In genomic region chr11:16739326-16739875, GRCh38 we compare ENCODE assay signal across 8 cellular contexts. TPM values are rescaled to one million over a fixed set of nuclear protein-coding genes. Genes with fewer than 3 reads are reported as not detected.
A peak's percentile ranks its signal among the peaks of the same experiment; 100 is the strongest.
DNase-seq lines count a peak whose midpoint lies in the region; ATAC-seq and TF ChIP-seq lines count a peak whose summit lies in the region.

No MANE protein-coding gene starts in this region.

- POLR2A ChIA-PET in HCT116 (lab: Charles Lee), result interaction anchor here (0.5 kb wide), 1 partner anchor 25 kb away, joined by 8 read pairs; no protein-coding TSS in a partner anchor

- H3K27ac ChIP-seq in HCT116 (ENCODE audit: low read depth, low read length), result 0 out of 2 replicates have a peak overlapping the region, but pooled peaks have one; percentile 50
- peak overlapping the region; percentile 91 to 96 (median 95) for H3K27ac ChIP-seq in stomach

- peak overlapping the region; percentile 89 for H3K4me2 ChIP-seq in HCT116 (ENCODE audit: low read length)

- TF ChIP-seq RAD21 in HCT116 (IDR thresholded peaks at IDR 0.05; ENCODE audit: low read depth), result no peak

- TF ChIP-seq POLR2A in HCT116 (IDR thresholded peaks at IDR 0.05; ENCODE audit: borderline replicate concordance, extremely low read depth, insufficient read depth, insufficient read length), result peak; percentile 16
- no peak for TF ChIP-seq POLR2A in stomach (IDR thresholded peaks at IDR 0.05)

- WGBS in stomach, 5 donors, result 3 to 8% (median 6%) methylated on average over 20 of the region's 20 CpGs

- no peak overlapping the region for H2AFZ ChIP-seq in HCT116 (ENCODE audit: low read depth, low read length, poor library complexity, severe bottlenecking)

- no peak for TF ChIP-seq EP300 in stomach (IDR thresholded peaks at IDR 0.05)

- 0 out of 4 replicates have a peak, but pooled peaks cover under 1 to 6% of the 10 kb centered on the region in 2 experiments for H3K36me3 ChIP-seq in HCT116 (ENCODE audit: control insufficient read depth in 1 of 2, insufficient read depth in 2 of 2, low read length in 2 of 2)
- H3K36me3 ChIP-seq in stomach, result peaks cover 0 to 10% (median 7%) of the 10 kb centered on the region in 4 donors

- BruUV-seq in HCT116 (replicated peaks; lab: Mats Ljungman, UMichigan), result TSS peak; percentile 82

- peaks cover 5 to 14% of the 10 kb centered on the region in 2 experiments; a peak in 2 of 4 replicates for H3K4me1 ChIP-seq in HCT116 (ENCODE audit: control insufficient read depth in 1 of 2, insufficient read depth in 2 of 2, low read length in 2 of 2)
- H3K4me1 ChIP-seq in stomach, result peaks cover 36 to 59% (median 48%) of the 10 kb centered on the region in 4 donors

- H3K9me3 ChIP-seq in HCT116 (ENCODE audit: control insufficient read depth in 1 of 2, insufficient read depth in 1 of 2, low read depth in 1 of 2, low read length in 2 of 2) (no peaks in the 10 kb centered on the region), stomach (no peaks in the 10 kb centered on the region)

- H3K27me3 ChIP-seq in HCT116 (ENCODE audit: insufficient read depth, low read length) (no peaks in the 10 kb centered on the region), stomach (no peaks in the 10 kb centered on the region)

- peaks cover 60% of the 10 kb centered on the region for H3K79me2 ChIP-seq in HCT116 (ENCODE audit: insufficient read depth, low read length)

- peak overlapping the region; percentile 86 to 92 for H3K4me3 ChIP-seq in HCT116 (replicated peaks in 1 of 2; ENCODE audit: low read depth in 1 of 2, low read length in 2 of 2)
- H3K4me3 ChIP-seq in stomach, result peak overlapping the region; percentile 63 to 84 (median 75)

- H4K20me1 ChIP-seq in HCT116 (ENCODE audit: insufficient read depth), result peaks cover 7% of the 10 kb centered on the region; the same call in 1 of the 2 replicates

- DNase-seq in HCT116 (ENCODE audit: low read depth, low spot score) (no peak), RKO (ENCODE audit: low spot score) (peak; percentile 37), left ventricle myocardium superior (no peak), stomach (no peak), Ammon's horn (ENCODE audit: low spot score) (no peak)
- no peak for DNase-seq in activated CD8-positive, alpha-beta memory T cell treated with anti-CD3 and anti-CD28 coated beads, Interleukin-2, amount 50 U/mL, for 4 hours

- peak overlapping the region; percentile 90 for H3K9ac ChIP-seq in HCT116 (ENCODE audit: low read length)

- TF ChIP-seq CTCF in HCT116 (IDR thresholded peaks at IDR 0.05 in 2 of 3, conservative IDR thresholded peaks at IDR 0.05 in 1 of 3; ENCODE audit: borderline replicate concordance in 1 of 3, insufficient read depth in 1 of 3, low read depth in 2 of 3, low read length in 2 of 3) (no peak), stomach (IDR thresholded peaks at IDR 0.05) (no peak)

- intact Hi-C loops in HCT116 (cut with micrococcal nuclease) (no loop called here), left ventricle myocardium superior (cut with micrococcal nuclease) (no loop called here), stomach (cut with DNase I; ENCODE audit: low total_unique reads) (no loop called here)

- RAD21 ChIA-PET in HCT116 (lab: Charles Lee; ENCODE audit: low non-redundant PET in 1 of 2, low total read pairs in 2 of 2, uncharacterized antibody in 2 of 2, unreplicated experiment in 2 of 2), result no interaction called here

- ATAC-seq in HCT116 (no peak), left ventricle myocardium superior (peak; percentile 0), GM21825 (IDR thresholded peaks at IDR 0.05; ENCODE audit: unreplicated experiment) (no peak), HG02588 (IDR thresholded peaks at IDR 0.05; ENCODE audit: unreplicated experiment) (no peak)

- H3K9me2 ChIP-seq in HCT116 (ENCODE audit: insufficient read depth), result no peaks in the 10 kb centered on the region

- CTCF ChIA-PET in HCT116 (lab: Charles Lee), result interaction anchor here (1.1 kb wide), 1 partner anchor 126 kb away, joined by 4 read pairs; no protein-coding TSS in a partner anchor

TF ChIP-seq in HCT116, 20 proteins besides CTCF, POLR2A, EP300 and RAD21:
- TF ChIP-seq POLR2AphosphoS5 (IDR thresholded peaks at IDR 0.05; ENCODE audit: low read depth, low read length), result no peak
- TF ChIP-seq CBX3 (IDR thresholded peaks at IDR 0.05; ENCODE audit: low read depth), result no peak
- TF ChIP-seq FOSL1 (IDR thresholded peaks at IDR 0.05; ENCODE audit: low read depth), result no peak
- no peak for TF ChIP-seq SRF (IDR thresholded peaks at IDR 0.05; ENCODE audit: low read depth)
- TF ChIP-seq ELF1 (IDR thresholded peaks at IDR 0.05; ENCODE audit: borderline replicate concordance, low read depth), result no peak
- TF ChIP-seq MAX (IDR thresholded peaks at IDR 0.05), result no peak
- TF ChIP-seq JUND (IDR thresholded peaks at IDR 0.05), result no peak
- TF ChIP-seq EGR1 (IDR thresholded peaks at IDR 0.05; ENCODE audit: low read depth), result no peak
- TF ChIP-seq REST (IDR thresholded peaks at IDR 0.05; ENCODE audit: low read depth), result no peak
- no peak for TF ChIP-seq ZBTB33 (IDR thresholded peaks at IDR 0.05; ENCODE audit: extremely low read depth, insufficient replicate concordance, low read length)
- TF ChIP-seq CEBPB (IDR thresholded peaks at IDR 0.05; ENCODE audit: low read depth), result no peak

RNA-seq across cellular contexts. Expression of gene C11orf58, which starts 1.0 kb away (rescaled TPM):
- total RNA-seq in HCT116 (2021; ENCODE audit: unreplicated experiment) (108 TPM), left ventricle myocardium superior (112 TPM), stomach (100 to 1,000 TPM; 117 to 336 (median 152) TPM)
- 145 and 150 TPM in 2 replicates for polyA plus RNA-seq in HCT116 (2012)
- polyA plus RNA-seq in stomach, result 100 to 1,000 TPM in 2 of 3 donors, 10 to 100 TPM in 1; 86.2 to 145 (median 118) TPM
